In genomic region chr5:81310402-81311063, GRCh38 we compare ENCODE assay signal across 3 cellular contexts.
A peak's percentile ranks its signal among the peaks of the same experiment; 100 is the strongest.
TF ChIP-seq lines count a peak whose summit lies in the region.

No MANE protein-coding gene starts in this region.

TF ChIP-seq in SK-N-SH treated with all-trans-retinoic acid at 6 μM for 48 hours, 23 proteins besides CTCF, POLR2A, EP300 and RAD21 (continued from another document):
- no peak for TF ChIP-seq OSR1 (CRISPR knock-in tag; IDR thresholded peaks at IDR 0.05)
- no peak for TF ChIP-seq ARNTL (CRISPR knock-in tag; IDR thresholded peaks at IDR 0.05; ENCODE audit: borderline replicate concordance, low read depth)
- TF ChIP-seq ESRRG (CRISPR knock-in tag; IDR thresholded peaks at IDR 0.05) = no peak
- TF ChIP-seq CSDC2 (CRISPR knock-in tag; IDR thresholded peaks at IDR 0.05) = no peak
- no peak for TF ChIP-seq CSRNP3 (CRISPR knock-in tag; IDR thresholded peaks at IDR 0.05)

TF ChIP-seq in SK-N-SH, 30 proteins besides CTCF, POLR2A, EP300 and RAD21 (continued from another document):
- TF ChIP-seq IRF3 (IDR thresholded peaks at IDR 0.05; ENCODE audit: low read depth, low read length) = no peak
- TF ChIP-seq ZBTB33 (IDR thresholded peaks at IDR 0.05; ENCODE audit: borderline replicate concordance, low read depth) = no peak
- TF ChIP-seq REST (IDR thresholded peaks at IDR 0.05; ENCODE audit: low read depth, low read length) = no peak
- no peak for TF ChIP-seq TAF1 (IDR thresholded peaks at IDR 0.05; ENCODE audit: borderline replicate concordance, low read depth, low read length)
TF ChIP-seq in SK-N-SH: peak in this region for 0.

TF ChIP-seq in liver, 16 proteins besides CTCF, POLR2A, EP300 and RAD21:
- TF ChIP-seq REST (IDR thresholded peaks at IDR 0.05) = no peak
- no peak for TF ChIP-seq FOXA1 (IDR thresholded peaks at IDR 0.05)
- TF ChIP-seq FOXA2 (IDR thresholded peaks at IDR 0.05) = no peak
- no peak for TF ChIP-seq ATF3 (IDR thresholded peaks at IDR 0.05)
- TF ChIP-seq GABPA (IDR thresholded peaks at IDR 0.05 in 1 of 2, conservative IDR thresholded peaks at IDR 0.05 in 1 of 2) = no peak
- TF ChIP-seq EGR1 (IDR thresholded peaks at IDR 0.05; ENCODE audit: low read depth in 2 of 2) = no peak
- no peak for TF ChIP-seq ZBTB33 (IDR thresholded peaks at IDR 0.05)
- TF ChIP-seq HNF4G (IDR thresholded peaks at IDR 0.05) = no peak
- no peak for TF ChIP-seq TAF1 (conservative IDR thresholded peaks at IDR 0.05)
- peak in 1 of 2 donors; percentile 30 for TF ChIP-seq JUND (IDR thresholded peaks at IDR 0.05)
- TF ChIP-seq RXRA (IDR thresholded peaks at IDR 0.05) = peak in 1 of 2 donors; percentile 18
- TF ChIP-seq SP1 (IDR thresholded peaks at IDR 0.05) = peak; percentile 28
- TF ChIP-seq NR2F2 (IDR thresholded peaks at IDR 0.05) = no peak
- TF ChIP-seq MAX (IDR thresholded peaks at IDR 0.05) = peak; percentile 26
- TF ChIP-seq HNF4A (conservative IDR thresholded peaks at IDR 0.05) = peak; percentile 50 to 59
- TF ChIP-seq YY1 (IDR thresholded peaks at IDR 0.05) = no peak
